Comparison of ENCODE assay signal across 8 cellular contexts in the genomic region with DNA sequence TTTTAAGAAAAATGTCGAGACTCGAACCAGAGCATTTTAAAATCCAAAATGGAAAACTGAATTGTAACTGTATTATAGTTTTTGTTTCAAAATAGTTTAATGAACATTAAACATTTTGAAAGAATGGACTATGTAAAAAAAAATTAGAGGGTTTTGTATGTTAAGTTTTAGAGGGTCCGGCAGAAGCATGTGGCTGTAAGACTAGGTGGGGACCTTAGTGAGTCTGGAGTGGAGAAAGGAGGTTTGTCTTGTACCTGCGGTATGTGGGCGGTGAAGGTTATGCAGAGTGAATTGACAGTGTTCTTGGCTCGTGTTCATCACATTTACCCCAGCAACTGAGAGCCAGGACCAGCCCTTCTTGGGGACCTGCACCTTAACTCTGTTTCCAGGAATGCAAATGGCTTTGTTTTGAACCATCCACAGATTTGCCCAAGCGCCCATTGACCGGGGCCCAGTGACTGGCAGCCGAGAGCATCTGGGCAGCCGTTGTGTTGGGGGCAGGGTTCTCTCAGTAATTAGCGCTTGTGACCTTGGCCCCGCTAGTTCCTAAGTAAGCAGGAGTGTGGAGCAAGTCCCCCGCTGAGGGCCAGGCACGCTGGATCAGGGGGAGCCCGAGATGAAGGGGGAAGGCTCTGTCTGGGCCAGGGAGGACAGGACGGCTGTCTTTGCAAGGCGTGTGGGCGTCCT. TPM values are rescaled to one million over a fixed set of nuclear protein-coding genes. Genes with fewer than 3 reads are reported as not detected.
DNase-seq lines count a peak whose midpoint lies in the region; ATAC-seq, FAIRE-seq and TF ChIP-seq lines count a peak whose summit lies in the region.

No MANE protein-coding gene starts in this region.

- H3K4me3 ChIP-seq in MG63 (peak overlapping the region; percentile 55), ascending aorta (peak overlapping the region; percentile 97 to 98), keratinocyte (ENCODE audit: control insufficient read depth in 2 of 3, extremely low read depth in 1 of 3, insufficient read depth in 2 of 3, low read depth in 1 of 3, low read length in 3 of 3) (peak overlapping the region; percentile 41 to 64 (median 63))

- intact Hi-C loops in ascending aorta (cut with DNase I): loop anchor here (1.0 to 5.0 kb wide), 2 partner anchors 18 to 556 kb away; no protein-coding TSS in a partner anchor

- peak overlapping the region; percentile 93 for H3K9ac ChIP-seq in keratinocyte (ENCODE audit: control insufficient read depth, extremely low read depth, insufficient read depth, low read length)

- H3K9me3 ChIP-seq in MG63 (no peaks in the 10 kb centered on the region), ascending aorta (peaks cover 0 to 6% of the 10 kb centered on the region in 2 donors), keratinocyte (ENCODE audit: control insufficient read depth, low read depth, low read length) (no peaks in the 10 kb centered on the region)

- no peaks in the 10 kb centered on the region for H3K27me3 Mint-ChIP-seq in stimulated activated memory B cell treated with anti-CD40 and anti-IgM and Interleukin-4, amounts not matched to agents 10 μg/mL and 1 μg/mL and 100 μg/mL, for 72 hours

- DNase-seq in CD1c-positive myeloid dendritic cell (ENCODE audit: extremely low spot score): peak; percentile 26
- no peak for DNase-seq in MG63
- DNase-seq in ascending aorta (ENCODE audit: low spot score in 2 of 2): no peak
- no peak for DNase-seq in keratinocyte (ENCODE audit: low read depth, low spot score)
- DNase-seq in NCI-H510A treated with DMSO at 0.1 percent for 48 hours (lab: John Stamatoyannopoulos, UW): no peak

- peak overlapping the region; percentile 89 for H3K4me3 Mint-ChIP-seq in stimulated activated memory B cell treated with anti-CD40 and anti-IgM and Interleukin-4, amounts not matched to agents 10 μg/mL and 1 μg/mL and 100 μg/mL, for 72 hours

- peak; percentile 64 for FAIRE-seq in keratinocyte (lab: Jason Lieb, UNC)

- no peaks in the 10 kb centered on the region for H3K9me1 ChIP-seq in keratinocyte (ENCODE audit: control insufficient read depth, extremely low read depth, insufficient read depth, low read length)

- peak overlapping the region; percentile 99 for H3K27ac Mint-ChIP-seq in stimulated activated memory B cell treated with anti-CD40 and anti-IgM and Interleukin-4, amounts not matched to agents 10 μg/mL and 1 μg/mL and 100 μg/mL, for 72 hours

- H3K36me3 Mint-ChIP-seq in stimulated activated memory B cell treated with anti-CD40 and anti-IgM and Interleukin-4, amounts not matched to agents 10 μg/mL and 1 μg/mL and 100 μg/mL, for 72 hours: peaks cover 40% of the 10 kb centered on the region

- no peak for ATAC-seq in stimulated activated memory B cell treated with anti-CD40 and anti-IgM and Interleukin-4, amounts not matched to agents 10 μg/mL and 1 μg/mL and 100 μg/mL, for 72 hours
- ATAC-seq in HG03457 (IDR thresholded peaks at IDR 0.05; ENCODE audit: unreplicated experiment): no peak
- no peak for ATAC-seq in HG03097 (IDR thresholded peaks at IDR 0.05; ENCODE audit: low FRiP score, unreplicated experiment)

- peaks cover 32% of the 10 kb centered on the region for H3K36me3 ChIP-seq in MG63
- peaks cover 6 to 24% of the 10 kb centered on the region in 2 donors for H3K36me3 ChIP-seq in ascending aorta
- H3K36me3 ChIP-seq in keratinocyte (ENCODE audit: control insufficient read depth in 2 of 2, extremely low read depth in 1 of 2, insufficient read depth in 2 of 2, low read length in 2 of 2): peaks cover 16 to 28% of the 10 kb centered on the region in 2 experiments

- H4K20me1 ChIP-seq in keratinocyte (ENCODE audit: control insufficient read depth, extremely low read depth, insufficient read depth, low read length): peaks cover 18% of the 10 kb centered on the region

- peak overlapping the region; percentile 100 for H3K27ac ChIP-seq in ascending aorta
- peak overlapping the region; percentile 94 for H3K27ac ChIP-seq in keratinocyte (ENCODE audit: control insufficient read depth, insufficient read depth, low read length)

- H2AFZ ChIP-seq in keratinocyte (ENCODE audit: control insufficient read depth, low read length): no peak overlapping the region

- peaks cover 12% of the 10 kb centered on the region for H3K9me3 Mint-ChIP-seq in stimulated activated memory B cell treated with anti-CD40 and anti-IgM and Interleukin-4, amounts not matched to agents 10 μg/mL and 1 μg/mL and 100 μg/mL, for 72 hours

- H3K4me2 ChIP-seq in keratinocyte (ENCODE audit: control insufficient read depth, extremely low read depth, insufficient read depth, low read depth, low read length): peak overlapping the region; percentile 93

- dilution Hi-C loops in keratinocyte (cut with MboI; ENCODE audit: extremely low pct_ligation_motif_present, low sequenced_read_pairs): no loop called here

- H3K4me1 Mint-ChIP-seq in stimulated activated memory B cell treated with anti-CD40 and anti-IgM and Interleukin-4, amounts not matched to agents 10 μg/mL and 1 μg/mL and 100 μg/mL, for 72 hours: peaks cover 36% of the 10 kb centered on the region

- H3K79me2 ChIP-seq in keratinocyte (ENCODE audit: control insufficient read depth, insufficient read depth, low read length): peaks cover 38% of the 10 kb centered on the region

- H3K27me3 ChIP-seq in MG63 (no peaks in the 10 kb centered on the region), ascending aorta (no peaks in the 10 kb centered on the region), keratinocyte (ENCODE audit: control insufficient read depth, extremely low read depth, insufficient read depth, low read length) (no peaks in the 10 kb centered on the region)

- TF ChIP-seq CTCF in ascending aorta (IDR thresholded peaks at IDR 0.05) (no peak), keratinocyte (optimal IDR thresholded peaks at IDR 0.05 in 1 of 3, IDR thresholded peaks at IDR 0.05 in 1 of 3, conservative IDR thresholded peaks at IDR 0.05 in 1 of 3; ENCODE audit: extremely low read depth in 1 of 3, insufficient read depth in 2 of 3, low read length in 3 of 3) (no peak)

- H3K4me1 ChIP-seq in ascending aorta: peaks cover 0 to 4% of the 10 kb centered on the region in 2 donors
- peaks cover 20% of the 10 kb centered on the region for H3K4me1 ChIP-seq in keratinocyte (ENCODE audit: control insufficient read depth, extremely low read depth, insufficient read depth, low read length)

RNA-seq across cellular contexts. Expression of gene KLF6, which starts 1.4 kb away (rescaled TPM):
- total RNA-seq in MG63 (2014; rRNA removed; shearing (Covaris generic); ENCODE audit: low replicate concordance): 38.8 and 40.4 TPM in 2 replicates
- total RNA-seq in ascending aorta: 144 TPM
- polyA plus RNA-seq in keratinocyte: 174 to 250 TPM (median 213 TPM) in 3 replicates
- polyA plus RNA-seq in keratinocyte (2011; ENCODE audit: low read depth): 159 TPM
- 111 and 137 TPM in 2 replicates for polyA plus RNA-seq in keratinocyte (2011; cell fraction: cytosol; rRNA removed)
- polyA plus RNA-seq in keratinocyte (2011; cell fraction: nucleus; rRNA removed): 564 and 626 TPM in 2 replicates
- polyA plus RNA-seq in keratinocyte (2012; ENCODE audit: low replicate concordance): 148 and 270 TPM in 2 replicates
- 425 to 516 TPM (median 456 TPM) in 3 replicates for polyA minus RNA-seq in keratinocyte
- polyA minus RNA-seq in keratinocyte (2011; cell fraction: cytosol; rRNA and poly(A)+ RNA removed): 131 TPM
- 587 and 853 TPM in 2 replicates for polyA minus RNA-seq in keratinocyte (2011; cell fraction: nucleus; rRNA and poly(A)+ RNA removed)
